Comparison of ENCODE assay signal across 10 cellular contexts in genomic region chr19:10643166-10643967, GRCh38. TPM values are rescaled to one million over a fixed set of nuclear protein-coding genes. Genes with fewer than 3 reads are reported as not detected.
DNase-seq lines count a peak whose midpoint lies in the region; ATAC-seq and TF ChIP-seq lines count a peak whose summit lies in the region.
"Had no signal": no experiment of that assay in that cellular context is flagged by ENCODE, and none has a peak within 500 bp of the region (broad histone marks: within the 10 kb centered on the region; RNA-seq: fewer than 3 reads in every experiment).

No MANE protein-coding gene starts in this region.

- DNase-seq in GM13976 (ENCODE audit: low spot score) (peak; percentile 35), SK-N-MC (ENCODE audit: low read depth, low spot score) (no peak), epithelial cell of prostate (ENCODE audit: low read depth, low spot score) (no peak), sigmoid colon (no peak), MM.1S (no peak), lower leg skin (ENCODE audit: low spot score in 2 of 2) (no peak)
- DNase-seq: NCI-H1930, SHP77 treated with DMSO at 0.1 percent for 48 hours had no signal

- H3K9ac ChIP-seq in SK-N-MC (ENCODE audit: insufficient read length) (no peak overlapping the region), MM.1S (ENCODE audit: low read length) (no peak overlapping the region)

- ATAC-seq in GM19467 (IDR thresholded peaks at IDR 0.05; ENCODE audit: unreplicated experiment), result no peak
- ATAC-seq in HG03354 (IDR thresholded peaks at IDR 0.05; ENCODE audit: poor library complexity, severe bottlenecking, unreplicated experiment), result no peak

- H3K9me2 ChIP-seq in MM.1S (replicated peaks; ENCODE audit: insufficient read depth, low read length), result no peaks in the 10 kb centered on the region

- 73 to 80% methylated on average over 21 of the region's 21 CpGs for WGBS in sigmoid colon, 2 donors
- 49 to 59% methylated on average over 20 to 21 of the region's 21 CpGs for whole genome bisulfite sequencing in lower leg skin, 2 donors

- no peaks in the 10 kb centered on the region; the same call in 1 of the 2 replicates for H3K36me3 ChIP-seq in SK-N-MC (ENCODE audit: insufficient read depth, low read length)
- H3K36me3 ChIP-seq in sigmoid colon, result peaks cover 0 to 46% (median 0%) of the 10 kb centered on the region in 4 donors
- H3K36me3 ChIP-seq in MM.1S (replicated peaks; ENCODE audit: insufficient read depth, low read length), result no peaks in the 10 kb centered on the region

- H4K20me1 ChIP-seq in MM.1S (ENCODE audit: insufficient read depth, low read length), result no peaks in the 10 kb centered on the region

- H3K4me1 ChIP-seq in sigmoid colon, result peaks cover 0 to 12% (median 8%) of the 10 kb centered on the region in 4 donors
- no peaks in the 10 kb centered on the region for H3K4me1 ChIP-seq in MM.1S (ENCODE audit: low read length)

- no peak for TF ChIP-seq CTCF in GM13976 (IDR thresholded peaks at IDR 0.05; ENCODE audit: borderline replicate concordance, control extremely low read depth, extremely low read depth, insufficient read depth, missing control alignments)
- no peak for TF ChIP-seq CTCF in sigmoid colon (IDR thresholded peaks at IDR 0.05)
- no peak for TF ChIP-seq CTCF in MM.1S (IDR thresholded peaks at IDR 0.05; ENCODE audit: low read length)
- TF ChIP-seq CTCF in lower leg skin (IDR thresholded peaks at IDR 0.05), result no peak

- H3F3A ChIP-seq in MM.1S (ENCODE audit: insufficient read depth, low read length), result no peaks in the 10 kb centered on the region

- no peak overlapping the region for H3K4me2 ChIP-seq in MM.1S (ENCODE audit: low read depth, low read length)

- H2AFZ ChIP-seq in MM.1S (ENCODE audit: low read length), result no peak overlapping the region

- in situ Hi-C loops in GM13976 (cut with MboI; ENCODE audit: low sequenced_read_pairs, unreplicated experiment), result loop anchor here (5.0 kb wide), 1 partner anchor 61 kb away; no protein-coding TSS in a partner anchor

- H3K27me3 ChIP-seq in sigmoid colon (no peaks in the 10 kb centered on the region), MM.1S (replicated peaks; ENCODE audit: insufficient read depth, low read length) (no peaks in the 10 kb centered on the region)

- H3K9me3 ChIP-seq in SK-N-MC (ENCODE audit: low read depth, low read length) (no peaks in the 10 kb centered on the region), sigmoid colon (no peaks in the 10 kb centered on the region), MM.1S (replicated peaks; ENCODE audit: insufficient read depth, low read length) (no peaks in the 10 kb centered on the region)

- H3K4me3 ChIP-seq in SK-N-MC (peak overlapping the region; percentile 72; the same call in 1 of the 2 replicates), sigmoid colon (no peak overlapping the region), MM.1S (ENCODE audit: low read length) (no peak overlapping the region), lower leg skin (ENCODE audit: low read depth, poor library complexity, severe bottlenecking) (no peak overlapping the region)

- TF ChIP-seq POLR2A in sigmoid colon (IDR thresholded peaks at IDR 0.05), result no peak
- no peak for TF ChIP-seq POLR2A in lower leg skin (IDR thresholded peaks at IDR 0.05)

- H3K27ac ChIP-seq in SK-N-MC (peak overlapping the region; percentile 85), epithelial cell of prostate (peak overlapping the region; percentile 25), sigmoid colon (peak overlapping the region; percentile 13 to 60 (median 33)), MM.1S (ENCODE audit: low read length) (no peak overlapping the region)

- intact Hi-C loops in sigmoid colon (cut with DNase I) (loop anchor here (10.0 kb wide), 1 partner anchor 239 kb away; the partner anchor contains the start of gene CDC37), lower leg skin (cut with DNase I; ENCODE audit: low total_unique reads) (loop anchor here (10.0 kb wide), 1 partner anchor 149 kb away; no protein-coding TSS in a partner anchor)

- no peaks in the 10 kb centered on the region for H3K79me2 ChIP-seq in MM.1S (ENCODE audit: low read length)

- no peak for TF ChIP-seq EP300 in sigmoid colon (IDR thresholded peaks at IDR 0.05)

RNA-seq across cellular contexts. Expression of gene ILF3, which starts 10.8 kb away (rescaled TPM):
- total RNA-seq in sigmoid colon (100 to 1,000 TPM in 2 of 4 donors, 10 to 100 TPM in 2; 83.5 to 109 (median 94.8) TPM), lower leg skin (100 to 1,000 TPM in 2 of 4 donors, 10 to 100 TPM in 2; 71.8 to 122 (median 97.3) TPM)
- 100 to 1,000 TPM in 1 of 3 donors, 10 to 100 TPM in 2; 25.7 to 146 (median 30.6) TPM for polyA plus RNA-seq in sigmoid colon

RNA-seq across cellular contexts. Expression of gene SLC44A2, which starts 18.0 kb away (rescaled TPM):
- 10 to 100 TPM; 19.3 to 31.0 (median 25.3) TPM for total RNA-seq in sigmoid colon
- polyA plus RNA-seq in sigmoid colon, result 10 to 100 TPM; 12.9 to 88.6 (median 23.4) TPM
- total RNA-seq in lower leg skin, result 100 to 1,000 TPM; 100 to 180 (median 129) TPM

RNA-seq across cellular contexts. Expression of gene AP1M2, which starts 56.3 kb away (rescaled TPM):
- total RNA-seq in sigmoid colon (1 to 10 TPM in 2 of 4 donors, not detected in 2; 1.1 to 3.0 TPM), lower leg skin (10 to 100 TPM; 61.3 to 70.3 (median 63.8) TPM)
- polyA plus RNA-seq in sigmoid colon, result 100 to 1,000 TPM in 2 of 3 donors, 10 to 100 TPM in 1; 95.8 to 178 (median 150) TPM

RNA-seq across cellular contexts. Expression of gene QTRT1, which starts 57.9 kb away (rescaled TPM):
- total RNA-seq in sigmoid colon, result 10 to 100 TPM; 21.7 to 34.2 (median 29.7) TPM
- polyA plus RNA-seq in sigmoid colon, result 10 to 100 TPM; 64.9 to 93.6 (median 69.8) TPM
- total RNA-seq in lower leg skin, result 10 to 100 TPM; 25.1 to 33.7 (median 31.0) TPM

Comparison
In these comparisons a context has a peak if more than half of its experiments do, and no peak if none do; other contexts are left out.
1. RNA of gene AP1M2, which starts 56.3 kb away (total RNA-seq): 61.3 to 70.3 TPM in lower leg skin; 1.1 to 3.0 TPM in sigmoid colon; every median in the first group is over 10 times any median in the second.